ENCODE assay signal across 1 cellular context in the genomic region with DNA sequence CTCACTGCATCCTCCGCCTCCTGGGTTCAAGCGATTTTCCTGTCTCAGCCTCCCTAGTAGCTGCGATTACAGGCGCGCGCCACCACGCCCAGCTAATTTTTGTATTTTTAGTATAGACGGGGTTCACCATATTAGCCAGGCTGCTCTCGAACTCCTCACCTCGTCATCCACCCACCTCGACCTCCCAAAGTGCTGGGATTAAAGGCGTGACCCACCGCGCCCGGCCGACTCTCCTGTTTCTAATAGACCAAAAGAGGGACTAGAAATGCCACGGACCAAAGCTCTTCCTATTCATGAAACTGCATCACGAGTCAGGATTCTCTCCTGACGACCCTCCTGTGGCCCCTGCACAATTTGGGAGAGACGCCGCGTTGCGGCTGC.
TF ChIP-seq lines count a peak whose summit lies in the region.

No MANE protein-coding gene starts in this region.

TF ChIP-seq in H1, 55 proteins besides CTCF, POLR2A, EP300 and RAD21:
- TF ChIP-seq EZH2 (IDR thresholded peaks at IDR 0.05; ENCODE audit: low read depth, low read length, severe bottlenecking) (no peak), ATF3 (IDR thresholded peaks at IDR 0.05; ENCODE audit: insufficient read depth, low read depth, low read length) (no peak), SAP30 (IDR thresholded peaks at IDR 0.05; ENCODE audit: insufficient read depth, insufficient replicate concordance, low read length) (no peak), BRCA1 (IDR thresholded peaks at IDR 0.05; ENCODE audit: low read depth, low read length) (no peak), SUZ12 (IDR thresholded peaks at IDR 0.05; ENCODE audit: low read length) (no peak), TBP (IDR thresholded peaks at IDR 0.05; ENCODE audit: low read depth, low read length) (no peak), RBBP5 (IDR thresholded peaks at IDR 0.05; ENCODE audit: borderline replicate concordance, low read depth, low read length) (no peak), EGR1 (IDR thresholded peaks at IDR 0.05; ENCODE audit: borderline replicate concordance, low read depth, low read length) (no peak), JUN (IDR thresholded peaks at IDR 0.05; ENCODE audit: low read depth, low read length) (no peak), HDAC2 (IDR thresholded peaks at IDR 0.05; ENCODE audit: borderline replicate concordance in 1 of 2, low read depth in 2 of 2, low read length in 2 of 2) (no peak), USF2 (IDR thresholded peaks at IDR 0.05; ENCODE audit: low read length) (no peak), GTF2F1 (IDR thresholded peaks at IDR 0.05; ENCODE audit: borderline replicate concordance, low read depth, low read length) (no peak), CBX8 (IDR thresholded peaks at IDR 0.05; ENCODE audit: borderline replicate concordance, low read depth, low read length) (no peak), MAFK (IDR thresholded peaks at IDR 0.05; ENCODE audit: low read depth, low read length) (no peak)
- TF ChIP-seq, protein P1, sequence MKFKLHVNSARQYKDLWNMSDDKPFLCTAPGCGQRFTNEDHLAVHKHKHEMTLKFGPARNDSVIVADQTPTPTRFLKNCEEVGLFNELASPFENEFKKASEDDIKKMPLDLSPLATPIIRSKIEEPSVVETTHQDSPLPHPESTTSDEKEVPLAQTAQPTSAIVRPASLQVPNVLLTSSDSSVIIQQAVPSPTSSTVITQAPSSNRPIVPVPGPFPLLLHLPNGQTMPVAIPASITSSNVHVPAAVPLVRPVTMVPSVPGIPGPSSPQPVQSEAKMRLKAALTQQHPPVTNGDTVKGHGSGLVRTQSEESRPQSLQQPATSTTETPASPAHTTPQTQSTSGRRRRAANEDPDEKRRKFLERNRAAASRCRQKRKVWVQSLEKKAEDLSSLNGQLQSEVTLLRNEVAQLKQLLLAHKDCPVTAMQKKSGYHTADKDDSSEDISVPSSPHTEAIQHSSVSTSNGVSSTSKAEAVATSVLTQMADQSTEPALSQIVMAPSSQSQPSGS (IDR thresholded peaks at IDR 0.05; ENCODE audit: low read length), result no peak
- TF ChIP-seq, protein P2, sequence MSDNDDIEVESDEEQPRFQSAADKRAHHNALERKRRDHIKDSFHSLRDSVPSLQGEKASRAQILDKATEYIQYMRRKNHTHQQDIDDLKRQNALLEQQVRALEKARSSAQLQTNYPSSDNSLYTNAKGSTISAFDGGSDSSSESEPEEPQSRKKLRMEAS (IDR thresholded peaks at IDR 0.05), result no peak
TF ChIP-seq in H1: peak in this region for 0.
